In genomic region chr15:94667109-94667508, GRCh38 we compare ENCODE assay signal across 32 cellular contexts.
"Had no signal": no experiment of that assay in that cellular context is flagged by ENCODE, and none has a peak within 500 bp of the region (broad histone marks: within the 10 kb centered on the region; RNA-seq: fewer than 3 reads in every experiment).

No MANE protein-coding gene starts in this region.

- H3K4me1 Mint-ChIP-seq: activated B cell treated with CpG ODN at 0.5 μM for 24 hours; activated CD4-positive, alpha-beta memory T cell treated with anti-CD3 and anti-CD28 coated beads, Interleukin-2, amount 10 ng/mL, durations not matched to agents 7 days and 5 days; activated CD4-positive, alpha-beta T cell treated with anti-CD3 and anti-CD28 coated beads for 36 hours; activated CD4-positive, alpha-beta T cell treated with anti-CD3 and anti-CD28 coated beads, Interleukin-2, amount 10 ng/mL, durations not matched to agents 7 days and 5 days; activated naive CD4-positive, alpha-beta T cell treated with anti-CD3 and anti-CD28 coated beads, Interleukin-2, amount 10 ng/mL, durations not matched to agents 7 days and 5 days; activated naive CD4-positive, alpha-beta T cell treated with anti-CD3 and anti-CD28 coated beads, Interleukin-2, amount 50 U/mL, for 24 hours; activated naive CD8-positive, alpha-beta T cell treated with anti-CD3 and anti-CD28 coated beads, Interleukin-2, amount 10 ng/mL, durations not matched to agents 7 days and 5 days; activated naive CD8-positive, alpha-beta T cell treated with anti-CD3 and anti-CD28 coated beads, Interleukin-2, amount 50 U/mL, for 24 hours had no signal

- DNase-seq: activated B cell treated with CpG ODN at 0.5 μM for 24 hours; activated CD4-positive, alpha-beta memory T cell treated with anti-CD3 and anti-CD28 coated beads, Interleukin-2, amount 10 ng/mL, durations not matched to agents 7 days and 5 days; activated CD4-positive, alpha-beta T cell treated with anti-CD3 and anti-CD28 coated beads for 36 hours; activated CD4-positive, alpha-beta T cell treated with anti-CD3 and anti-CD28 coated beads for 48 hours; activated CD4-positive, alpha-beta T cell treated with anti-CD3 and anti-CD28 coated beads, Interleukin-2, amount 10 ng/mL, durations not matched to agents 7 days and 5 days; activated CD4-positive, alpha-beta T cell treated with anti-CD3 and anti-CD28 coated beads, Interleukin-2, amount 50 U/mL, for 48 hours; activated CD4-positive, CD25-positive, alpha-beta regulatory T cell treated with anti-CD3 and anti-CD28 coated beads, Interleukin-2, amount 50 U/mL, for 72 hours; activated CD8-positive, alpha-beta memory T cell treated with anti-CD3 and anti-CD28 coated beads for 24 hours; activated CD8-positive, alpha-beta memory T cell treated with anti-CD3 and anti-CD28 coated beads, Interleukin-2, amount 10 ng/mL, durations not matched to agents 7 days and 5 days; activated CD8-positive, alpha-beta memory T cell treated with anti-CD3 and anti-CD28 coated beads, Interleukin-2, amount 50 U/mL, for 48 hours; activated CD8-positive, alpha-beta T cell treated with anti-CD3 and anti-CD28 coated beads, Interleukin-2, amount 10 ng/mL, durations not matched to agents 7 days and 5 days; activated effector memory CD4-positive, alpha-beta T cell treated with Interleukin-2 at 50 U/mL for 16 hours; activated gamma-delta T cell; activated naive CD4-positive, alpha-beta T cell treated with anti-CD3 and anti-CD28 coated beads, Interleukin-2, amount 10 ng/mL, durations not matched to agents 7 days and 5 days; activated naive CD4-positive, alpha-beta T cell treated with Interleukin-2 at 50 U/mL for 16 hours; activated naive CD8-positive, alpha-beta T cell treated with anti-CD3 and anti-CD28 coated beads, Interleukin-2, amount 10 ng/mL, durations not matched to agents 7 days and 5 days; activated naive CD8-positive, alpha-beta T cell treated with anti-CD3 and anti-CD28 coated beads, Interleukin-2, amount 50 U/mL, for 24 hours; activated T-cell treated with anti-CD3 and anti-CD28 coated beads, Interleukin-2, amount 50 U/mL, for 24 hours; activated T-cell treated with anti-CD3 and anti-CD28 coated beads, Interleukin-2, amount 50 U/mL, for 48 hours; amygdala; anterior cingulate cortex; central memory CD4-positive, alpha-beta T cell; SW 1271; T-helper 9 cell had no signal

- H3K36me3 ChIP-seq: ascending aorta, cardiac muscle cell had no signal

- H3K27me3 Mint-ChIP-seq: activated B cell treated with CpG ODN at 0.5 μM for 24 hours had no signal

- H3K9me3 ChIP-seq: ascending aorta had no signal

- H3K4me3 ChIP-seq: ascending aorta, cardiac muscle cell had no signal

- ATAC-seq: activated CD4-positive, alpha-beta T cell treated with anti-CD3 and anti-CD28 coated beads for 36 hours; activated CD8-positive, alpha-beta memory T cell treated with anti-CD3 and anti-CD28 coated beads, Interleukin-2, amount 10 ng/mL, durations not matched to agents 7 days and 5 days; activated CD8-positive, alpha-beta T cell treated with anti-CD3 and anti-CD28 coated beads, Interleukin-2, amount 10 ng/mL, durations not matched to agents 7 days and 5 days; activated naive CD8-positive, alpha-beta T cell treated with anti-CD3 and anti-CD28 coated beads, Interleukin-2, amount 50 U/mL, for 24 hours had no signal

- H3K27ac Mint-ChIP-seq: activated B cell treated with CpG ODN at 0.5 μM for 24 hours; activated CD4-positive, alpha-beta memory T cell treated with anti-CD3 and anti-CD28 coated beads, Interleukin-2, amount 10 ng/mL, durations not matched to agents 7 days and 5 days; activated CD4-positive, alpha-beta T cell treated with anti-CD3 and anti-CD28 coated beads for 36 hours; activated CD4-positive, alpha-beta T cell treated with anti-CD3 and anti-CD28 coated beads, Interleukin-2, amount 10 ng/mL, durations not matched to agents 7 days and 5 days; activated CD8-positive, alpha-beta memory T cell treated with anti-CD3 and anti-CD28 coated beads, Interleukin-2, amount 10 ng/mL, durations not matched to agents 7 days and 5 days; activated CD8-positive, alpha-beta T cell treated with anti-CD3 and anti-CD28 coated beads, Interleukin-2, amount 10 ng/mL, durations not matched to agents 7 days and 5 days; activated naive CD4-positive, alpha-beta T cell treated with anti-CD3 and anti-CD28 coated beads, Interleukin-2, amount 10 ng/mL, durations not matched to agents 7 days and 5 days; activated naive CD4-positive, alpha-beta T cell treated with anti-CD3 and anti-CD28 coated beads, Interleukin-2, amount 50 U/mL, for 24 hours; activated naive CD8-positive, alpha-beta T cell; activated naive CD8-positive, alpha-beta T cell treated with anti-CD3 and anti-CD28 coated beads, Interleukin-2, amount 10 ng/mL, durations not matched to agents 7 days and 5 days; activated naive CD8-positive, alpha-beta T cell treated with anti-CD3 and anti-CD28 coated beads, Interleukin-2, amount 50 U/mL, for 24 hours; activated T-cell treated with anti-CD3 and anti-CD28 coated beads, Interleukin-2, amount 50 U/mL, for 24 hours; activated T-helper 2 cell treated with anti-CD3 and anti-CD28 coated beads, Interferon-gamma antibody, Interleukin-2, Interleukin-4, amounts not matched to agents 10 μg/mL and 5 μg/mL and 100 μg/mL, durations not matched to agents 14 hours and 24 hours and 36 hours; brain; T-helper 2 cell treated with Interferon-gamma antibody and Interleukin-4, amounts not matched to agents 5 μg/mL and 100 μg/mL, for 36 hours had no signal

- H3K9me3 Mint-ChIP-seq: activated B cell treated with CpG ODN at 0.5 μM for 24 hours; activated CD4-positive, alpha-beta memory T cell treated with anti-CD3 and anti-CD28 coated beads, Interleukin-2, amount 10 ng/mL, durations not matched to agents 7 days and 5 days; activated CD4-positive, alpha-beta T cell treated with anti-CD3 and anti-CD28 coated beads, Interleukin-2, amount 10 ng/mL, durations not matched to agents 7 days and 5 days; activated naive CD4-positive, alpha-beta T cell treated with anti-CD3 and anti-CD28 coated beads, Interleukin-2, amount 10 ng/mL, durations not matched to agents 7 days and 5 days; activated naive CD4-positive, alpha-beta T cell treated with anti-CD3 and anti-CD28 coated beads, Interleukin-2, amount 50 U/mL, for 24 hours; activated naive CD8-positive, alpha-beta T cell treated with anti-CD3 and anti-CD28 coated beads, Interleukin-2, amount 10 ng/mL, durations not matched to agents 7 days and 5 days; activated naive CD8-positive, alpha-beta T cell treated with anti-CD3 and anti-CD28 coated beads, Interleukin-2, amount 50 U/mL, for 24 hours; activated T-cell treated with anti-CD3 and anti-CD28 coated beads, Interleukin-2, amount 50 U/mL, for 24 hours; activated T-helper 2 cell treated with anti-CD3 and anti-CD28 coated beads, Interferon-gamma antibody, Interleukin-2, Interleukin-4, amounts not matched to agents 10 μg/mL and 5 μg/mL and 100 μg/mL, durations not matched to agents 14 hours and 24 hours and 36 hours; T-helper 2 cell treated with Interferon-gamma antibody and Interleukin-4, amounts not matched to agents 5 μg/mL and 100 μg/mL, for 36 hours had no signal

- H3K4me3 Mint-ChIP-seq: activated B cell treated with CpG ODN at 0.5 μM for 24 hours; activated CD4-positive, alpha-beta memory T cell treated with anti-CD3 and anti-CD28 coated beads, Interleukin-2, amount 10 ng/mL, durations not matched to agents 7 days and 5 days; activated CD4-positive, alpha-beta T cell treated with anti-CD3 and anti-CD28 coated beads for 36 hours; activated CD4-positive, alpha-beta T cell treated with anti-CD3 and anti-CD28 coated beads, Interleukin-2, amount 10 ng/mL, durations not matched to agents 7 days and 5 days; activated CD8-positive, alpha-beta memory T cell treated with anti-CD3 and anti-CD28 coated beads, Interleukin-2, amount 10 ng/mL, durations not matched to agents 7 days and 5 days; activated CD8-positive, alpha-beta T cell treated with anti-CD3 and anti-CD28 coated beads, Interleukin-2, amount 10 ng/mL, durations not matched to agents 7 days and 5 days; activated naive CD4-positive, alpha-beta T cell treated with anti-CD3 and anti-CD28 coated beads, Interleukin-2, amount 10 ng/mL, durations not matched to agents 7 days and 5 days; activated naive CD4-positive, alpha-beta T cell treated with anti-CD3 and anti-CD28 coated beads, Interleukin-2, amount 50 U/mL, for 24 hours; activated naive CD8-positive, alpha-beta T cell; activated naive CD8-positive, alpha-beta T cell treated with anti-CD3 and anti-CD28 coated beads, Interleukin-2, amount 10 ng/mL, durations not matched to agents 7 days and 5 days; activated naive CD8-positive, alpha-beta T cell treated with anti-CD3 and anti-CD28 coated beads, Interleukin-2, amount 50 U/mL, for 24 hours; activated T-cell treated with anti-CD3 and anti-CD28 coated beads, Interleukin-2, amount 50 U/mL, for 24 hours; brain; T-helper 2 cell treated with Interferon-gamma antibody and Interleukin-4, amounts not matched to agents 5 μg/mL and 100 μg/mL, for 36 hours had no signal

- H3K27me3 ChIP-seq: ascending aorta, cardiac muscle cell had no signal

- H3K36me3 Mint-ChIP-seq: activated CD8-positive, alpha-beta memory T cell treated with anti-CD3 and anti-CD28 coated beads, Interleukin-2, amount 10 ng/mL, durations not matched to agents 7 days and 5 days; activated naive CD4-positive, alpha-beta T cell treated with anti-CD3 and anti-CD28 coated beads, Interleukin-2, amount 10 ng/mL, durations not matched to agents 7 days and 5 days; activated naive CD4-positive, alpha-beta T cell treated with anti-CD3 and anti-CD28 coated beads, Interleukin-2, amount 50 U/mL, for 24 hours; activated naive CD8-positive, alpha-beta T cell; activated naive CD8-positive, alpha-beta T cell treated with anti-CD3 and anti-CD28 coated beads, Interleukin-2, amount 10 ng/mL, durations not matched to agents 7 days and 5 days; brain had no signal

- H3K27ac ChIP-seq: ascending aorta, cardiac muscle cell, VCaP had no signal

- H3K4me1 ChIP-seq: ascending aorta had no signal
